21 cellular contexts compared by ENCODE assay signal in the genomic region with DNA sequence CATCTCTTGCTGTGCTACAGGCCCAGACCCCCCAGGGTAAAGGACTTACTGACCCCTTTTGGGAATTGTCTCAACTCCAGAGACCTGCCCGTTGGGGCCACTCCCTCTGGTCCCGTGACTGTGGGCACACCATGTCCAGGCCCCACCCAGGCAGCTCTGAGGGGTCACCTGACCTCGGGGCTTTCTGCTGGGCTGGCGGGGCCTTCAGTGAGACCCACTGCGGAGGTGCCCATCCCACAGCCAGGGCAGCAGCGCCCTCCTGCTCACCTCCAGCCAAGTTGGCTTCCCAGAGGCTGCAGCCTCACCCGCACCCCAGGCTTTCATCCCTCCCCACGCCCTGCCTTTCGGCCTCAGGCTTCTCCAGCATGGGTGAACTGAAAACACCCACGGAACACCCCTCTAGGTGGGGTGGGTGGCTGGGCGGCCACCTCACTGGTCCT.
A peak's percentile ranks its signal among the peaks of the same experiment; 100 is the strongest.
DNase-seq lines count a peak whose midpoint lies in the region; ATAC-seq and TF ChIP-seq lines count a peak whose summit lies in the region.
"Had no signal": no experiment of that assay in that cellular context is flagged by ENCODE, and none has a peak within 500 bp of the region (broad histone marks: within the 10 kb centered on the region; RNA-seq: fewer than 3 reads in every experiment).

No MANE protein-coding gene starts in this region.

- H3K27me3 Mint-ChIP-seq in activated CD4-positive, alpha-beta T cell treated with anti-CD3 and anti-CD28 coated beads for 36 hours, result no peaks in the 10 kb centered on the region

- H3K9me3 Mint-ChIP-seq in activated CD4-positive, alpha-beta T cell treated with anti-CD3 and anti-CD28 coated beads for 36 hours (ENCODE audit: low read depth), result no peaks in the 10 kb centered on the region
- H3K9me3 Mint-ChIP-seq: CD4-positive, alpha-beta memory T cell had no signal

- POLR2A ChIA-PET in activated CD4-positive, alpha-beta T cell treated with anti-CD3 and anti-CD28 coated beads for 36 hours (lab: Charles Lee), result no interaction called here

- intact Hi-C loops in activated CD4-positive, alpha-beta T cell treated with anti-CD3 and anti-CD28 coated beads for 36 hours (cut with DNase I, micrococcal nuclease), result no loop called here

- no peaks in the 10 kb centered on the region for H3K36me3 ChIP-seq in OCI-LY3 (replicated peaks; ENCODE audit: low read depth, low read length)

- DNase-seq in activated CD8-positive, alpha-beta memory T cell treated with anti-CD3 and anti-CD28 coated beads, Interleukin-2, amount 50 U/mL, for 48 hours, result peak; percentile 46
- no peak for DNase-seq in activated CD8-positive, alpha-beta memory T cell treated with anti-CD3 and anti-CD28 coated beads, Interleukin-2, amount 50 U/mL, for 4 hours
- DNase-seq in mesenteric fat pad (ENCODE audit: low spot score) (peak; percentile 82), NCI-H524 (lab: John Stamatoyannopoulos, UW) (no peak), NCI-H146 treated with DMSO at 0.1 percent for 48 hours (lab: John Stamatoyannopoulos, UW; ENCODE audit: unreplicated experiment) (no peak)
- peak; percentile 19 for DNase-seq in stimulated activated CD8-positive, alpha-beta memory T cell treated with anti-CD3 and anti-CD28 coated beads, Interleukin-4, amount 100 ng/mL, for 48 hours
- DNase-seq in activated CD4-positive, alpha-beta T cell treated with anti-CD3 and anti-CD28 coated beads for 36 hours, result no peak
- DNase-seq: 8988T; C1 segment of cervical spinal cord; Caco-2; CD4-positive, alpha-beta memory T cell; Kasumi-1; NCI-H1105 treated with DMSO at 0.1 percent for 48 hours; NCI-H1694; NCI-H2029 treated with DMSO at 0.1 percent for 48 hours; NCI-H446 treated with DMSO at 0.1 percent for 48 hours; NCI-H526 treated with DMSO at 0.1 percent for 48 hours; SHP77 treated with DMSO at 0.1 percent for 48 hours had no signal

- H3K4me2 ChIP-seq in OCI-LY3 (ENCODE audit: low read length), result peak overlapping the region; percentile 58

- no peak for TF ChIP-seq CTCF in OCI-LY3 (IDR thresholded peaks at IDR 0.05; ENCODE audit: low read depth, low read length)

- H3K9me3 ChIP-seq in OCI-LY3 (ENCODE audit: insufficient read depth, low read length), result no peaks in the 10 kb centered on the region; the same call in 1 of the 2 replicates
- H3K9me3 ChIP-seq: Caco-2 had no signal

- no peak overlapping the region for H3K9ac ChIP-seq in OCI-LY3 (ENCODE audit: low read length)

- no peak for ATAC-seq in activated CD4-positive, alpha-beta T cell treated with anti-CD3 and anti-CD28 coated beads for 36 hours

- no peaks in the 10 kb centered on the region for H3K79me2 ChIP-seq in OCI-LY3 (ENCODE audit: low read length)

- 0 out of 2 replicates have a peak overlapping the region, but pooled peaks have one; percentile 24 for H3K4me3 ChIP-seq in OCI-LY3 (ENCODE audit: low read length)
- H3K4me3 ChIP-seq: K562 had no signal

- no peaks in the 10 kb centered on the region for H3K36me3 Mint-ChIP-seq in activated CD4-positive, alpha-beta T cell treated with anti-CD3 and anti-CD28 coated beads for 36 hours (ENCODE audit: low read depth)
- H3K36me3 Mint-ChIP-seq: CD4-positive, alpha-beta memory T cell had no signal

- H3K4me1 ChIP-seq in OCI-LY3 (ENCODE audit: low read length), result peaks cover 16% of the 10 kb centered on the region
- H3K4me1 ChIP-seq: Caco-2 had no signal

- no peak overlapping the region for H3K27ac ChIP-seq in OCI-LY3 (ENCODE audit: low read length)
- H3K27ac ChIP-seq: RWPE1 had no signal

- CTCF ChIA-PET in activated CD4-positive, alpha-beta T cell treated with anti-CD3 and anti-CD28 coated beads for 36 hours (lab: Charles Lee), result no interaction called here

- H3K4me3 Mint-ChIP-seq in activated CD4-positive, alpha-beta T cell treated with anti-CD3 and anti-CD28 coated beads for 36 hours, result no peak overlapping the region
- H3K4me3 Mint-ChIP-seq: CD4-positive, alpha-beta memory T cell had no signal

- H2AFZ ChIP-seq in OCI-LY3 (ENCODE audit: low read depth, low read length), result no peak overlapping the region

- peaks cover 7% of the 10 kb centered on the region; the same call in 1 of the 2 replicates for H3K27me3 ChIP-seq in OCI-LY3 (ENCODE audit: low read depth, low read length)

- H4K20me1 ChIP-seq in OCI-LY3 (ENCODE audit: insufficient read depth, low read length), result no peaks in the 10 kb centered on the region

- peaks cover 9% of the 10 kb centered on the region for H3K4me1 Mint-ChIP-seq in activated CD4-positive, alpha-beta T cell treated with anti-CD3 and anti-CD28 coated beads for 36 hours

- no peak overlapping the region for H3K27ac Mint-ChIP-seq in activated CD4-positive, alpha-beta T cell treated with anti-CD3 and anti-CD28 coated beads for 36 hours
- H3K27ac Mint-ChIP-seq: CD4-positive, alpha-beta memory T cell had no signal

Comparison
In these comparisons a context has a peak if more than half of its experiments do, and no peak if none do; other contexts are left out.
1. DNase-seq: peak in activated CD8-positive, alpha-beta memory T cell treated with anti-CD3 and anti-CD28 coated beads, Interleukin-2, amount 50 U/mL, for 48 hours (single experiment), mesenteric fat pad (single experiment) and stimulated activated CD8-positive, alpha-beta memory T cell treated with anti-CD3 and anti-CD28 coated beads, Interleukin-4, amount 100 ng/mL, for 48 hours (single experiment); none in activated CD8-positive, alpha-beta memory T cell treated with anti-CD3 and anti-CD28 coated beads, Interleukin-2, amount 50 U/mL, for 4 hours (single experiment), activated CD4-positive, alpha-beta T cell treated with anti-CD3 and anti-CD28 coated beads for 36 hours (single experiment), NCI-H524 (0 of 2) and NCI-H146 treated with DMSO at 0.1 percent for 48 hours (single experiment).